ENCODE assay signal across 22 cellular contexts in the genomic region with DNA sequence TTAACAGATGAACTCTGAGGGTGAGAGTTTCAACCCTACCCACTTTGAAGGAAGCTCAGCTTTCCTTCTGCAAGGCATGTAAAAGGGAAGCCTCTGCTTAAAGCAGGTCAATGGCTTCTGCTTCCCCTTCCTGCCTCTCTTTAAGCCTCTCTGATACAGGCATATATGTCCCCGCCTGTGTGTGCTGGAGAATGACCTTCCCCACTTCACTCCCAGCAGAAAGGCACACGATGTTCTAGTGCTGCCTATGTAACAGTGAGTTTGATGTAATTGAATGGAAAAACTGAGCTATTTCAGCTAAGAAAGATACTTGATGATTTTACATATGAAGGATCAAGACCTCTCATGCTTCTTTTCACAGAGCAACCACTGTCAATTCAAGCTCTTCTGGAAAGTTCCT.
A peak's percentile ranks its signal among the peaks of the same experiment; 100 is the strongest.
DNase-seq lines count a peak whose midpoint lies in the region; ATAC-seq and TF ChIP-seq lines count a peak whose summit lies in the region.
"Had no signal": no experiment of that assay in that cellular context is flagged by ENCODE, and none has a peak within 500 bp of the region (broad histone marks: within the 10 kb centered on the region; RNA-seq: fewer than 3 reads in every experiment).

No MANE protein-coding gene starts in this region.

- H3K27ac ChIP-seq in neural progenitor cell = no peak overlapping the region
- H3K27ac ChIP-seq: psoas muscle had no signal

- H3K9me3 Mint-ChIP-seq in neural progenitor cell = no peaks in the 10 kb centered on the region
- no peaks in the 10 kb centered on the region for H3K9me3 Mint-ChIP-seq in activated naive CD8-positive, alpha-beta T cell treated with anti-CD3 and anti-CD28 coated beads, Interleukin-2, amount 50 U/mL, for 24 hours
- H3K9me3 Mint-ChIP-seq: activated CD4-positive, alpha-beta T cell treated with anti-CD3 and anti-CD28 coated beads, Interleukin-2, amount 10 ng/mL, durations not matched to agents 7 days and 5 days; activated naive CD4-positive, alpha-beta T cell treated with anti-CD3 and anti-CD28 coated beads for 36 hours had no signal

- no peaks in the 10 kb centered on the region for H3K27me3 Mint-ChIP-seq in neural progenitor cell (ENCODE audit: insufficient read depth, low read depth)
- no peaks in the 10 kb centered on the region for H3K27me3 Mint-ChIP-seq in activated naive CD8-positive, alpha-beta T cell treated with anti-CD3 and anti-CD28 coated beads, Interleukin-2, amount 50 U/mL, for 24 hours
- H3K27me3 Mint-ChIP-seq: activated CD4-positive, alpha-beta T cell treated with anti-CD3 and anti-CD28 coated beads, Interleukin-2, amount 10 ng/mL, durations not matched to agents 7 days and 5 days; activated CD8-positive, alpha-beta memory T cell treated with anti-CD3 and anti-CD28 coated beads, Interleukin-2, amount 10 ng/mL, durations not matched to agents 7 days and 5 days had no signal

- H3K4me3 ChIP-seq in choroid plexus epithelial cell (ENCODE audit: low read depth, low read length) (no peak overlapping the region), neural progenitor cell (no peak overlapping the region)
- H3K4me3 ChIP-seq: psoas muscle had no signal

- no peaks in the 10 kb centered on the region for H3K36me3 Mint-ChIP-seq in neural progenitor cell
- H3K36me3 Mint-ChIP-seq in activated naive CD8-positive, alpha-beta T cell treated with anti-CD3 and anti-CD28 coated beads, Interleukin-2, amount 50 U/mL, for 24 hours (ENCODE audit: low read depth) = no peaks in the 10 kb centered on the region
- H3K36me3 Mint-ChIP-seq: activated CD8-positive, alpha-beta memory T cell treated with anti-CD3 and anti-CD28 coated beads, Interleukin-2, amount 10 ng/mL, durations not matched to agents 7 days and 5 days had no signal

- TF ChIP-seq CTCF in choroid plexus epithelial cell (conservative IDR thresholded peaks at IDR 0.05; ENCODE audit: low read depth, low read length) (no peak), neural progenitor cell (IDR thresholded peaks at IDR 0.05) (no peak)

- peak overlapping the region; percentile 15 for H2AFZ ChIP-seq in neural progenitor cell (replicated peaks)

- ATAC-seq in GM21825 (IDR thresholded peaks at IDR 0.05; ENCODE audit: unreplicated experiment) = no peak
- ATAC-seq in activated naive CD8-positive, alpha-beta T cell treated with anti-CD3 and anti-CD28 coated beads, Interleukin-2, amount 50 U/mL, for 24 hours = no peak
- ATAC-seq: activated CD8-positive, alpha-beta memory T cell treated with anti-CD3 and anti-CD28 coated beads, Interleukin-2, amount 10 ng/mL, durations not matched to agents 7 days and 5 days; Panc1; psoas muscle had no signal

- no peaks in the 10 kb centered on the region for H3K4me1 ChIP-seq in neural progenitor cell
- H3K4me1 ChIP-seq: psoas muscle had no signal

- H3K36me3 ChIP-seq in neural progenitor cell = no peaks in the 10 kb centered on the region

- H3K9ac ChIP-seq in neural progenitor cell = no peak overlapping the region

- H3K9me3 ChIP-seq in neural progenitor cell (ENCODE audit: low read depth) = no peaks in the 10 kb centered on the region
- H3K9me3 ChIP-seq: Caco-2, psoas muscle had no signal

- peak; percentile 40 for DNase-seq in DMS53 (lab: John Stamatoyannopoulos, UW)
- DNase-seq in OCI-M1 (lab: John Stamatoyannopoulos, UW) = peak; percentile 42
- DNase-seq in choroid plexus epithelial cell (ENCODE audit: low read depth) = peak; percentile 9
- DNase-seq in neural progenitor cell (ENCODE audit: low spot score) = no peak
- DNase-seq in activated naive CD8-positive, alpha-beta T cell treated with anti-CD3 and anti-CD28 coated beads, Interleukin-2, amount 50 U/mL, for 24 hours = no peak
- DNase-seq in RKO (ENCODE audit: low spot score) = no peak
- DNase-seq: activated CD4-positive, alpha-beta T cell treated with anti-CD3 and anti-CD28 coated beads, Interleukin-2, amount 10 ng/mL, durations not matched to agents 7 days and 5 days; activated CD8-positive, alpha-beta memory T cell treated with anti-CD3 and anti-CD28 coated beads, Interleukin-2, amount 10 ng/mL, durations not matched to agents 7 days and 5 days; activated naive CD4-positive, alpha-beta T cell treated with anti-CD3 and anti-CD28 coated beads for 36 hours; Caco-2; HFFc6; KBM-7; mesendoderm; NCI-H1694; NCI-H510A; NK-92 treated with Interleukin-12 subunit alpha and Interleukin-12 subunit beta, amount 100 ng/mL, for 24 hours; psoas muscle; SIG-M5; small intestine; stimulated activated CD4-positive, alpha-beta T cell treated with anti-CD3 and anti-CD28 coated beads, Interleukin-2, amount 100 ng/mL, for 24 hours had no signal

- no peak overlapping the region for H3K4me3 Mint-ChIP-seq in neural progenitor cell
- H3K4me3 Mint-ChIP-seq in activated naive CD8-positive, alpha-beta T cell treated with anti-CD3 and anti-CD28 coated beads, Interleukin-2, amount 50 U/mL, for 24 hours = no peak overlapping the region
- H3K4me3 Mint-ChIP-seq: activated CD4-positive, alpha-beta T cell treated with anti-CD3 and anti-CD28 coated beads, Interleukin-2, amount 10 ng/mL, durations not matched to agents 7 days and 5 days; activated CD8-positive, alpha-beta memory T cell treated with anti-CD3 and anti-CD28 coated beads, Interleukin-2, amount 10 ng/mL, durations not matched to agents 7 days and 5 days; activated naive CD4-positive, alpha-beta T cell treated with anti-CD3 and anti-CD28 coated beads for 36 hours; HFFc6 had no signal

- no peaks in the 10 kb centered on the region for H3K27me3 ChIP-seq in neural progenitor cell

- H3K4me2 ChIP-seq in neural progenitor cell = no peak overlapping the region

- no peaks in the 10 kb centered on the region for H3F3A ChIP-seq in neural progenitor cell (ENCODE audit: low read depth)

- no peak overlapping the region for H3K27ac Mint-ChIP-seq in neural progenitor cell
- no peak overlapping the region for H3K27ac Mint-ChIP-seq in activated naive CD8-positive, alpha-beta T cell treated with anti-CD3 and anti-CD28 coated beads, Interleukin-2, amount 50 U/mL, for 24 hours
- H3K27ac Mint-ChIP-seq: activated CD4-positive, alpha-beta T cell treated with anti-CD3 and anti-CD28 coated beads, Interleukin-2, amount 10 ng/mL, durations not matched to agents 7 days and 5 days; activated CD8-positive, alpha-beta memory T cell treated with anti-CD3 and anti-CD28 coated beads, Interleukin-2, amount 10 ng/mL, durations not matched to agents 7 days and 5 days; activated naive CD4-positive, alpha-beta T cell treated with anti-CD3 and anti-CD28 coated beads for 36 hours; HFFc6 had no signal

- H4K20me1 ChIP-seq in neural progenitor cell (ENCODE audit: low read depth) = no peaks in the 10 kb centered on the region

- H3K4me1 Mint-ChIP-seq in neural progenitor cell = peaks cover 3% of the 10 kb centered on the region
- no peaks in the 10 kb centered on the region for H3K4me1 Mint-ChIP-seq in activated naive CD8-positive, alpha-beta T cell treated with anti-CD3 and anti-CD28 coated beads, Interleukin-2, amount 50 U/mL, for 24 hours
- H3K4me1 Mint-ChIP-seq: activated CD4-positive, alpha-beta T cell treated with anti-CD3 and anti-CD28 coated beads, Interleukin-2, amount 10 ng/mL, durations not matched to agents 7 days and 5 days; activated CD8-positive, alpha-beta memory T cell treated with anti-CD3 and anti-CD28 coated beads, Interleukin-2, amount 10 ng/mL, durations not matched to agents 7 days and 5 days had no signal

- no peaks in the 10 kb centered on the region for H3K79me2 ChIP-seq in neural progenitor cell (ENCODE audit: low read depth)

Comparison
In these comparisons a context has a peak if more than half of its experiments do, and no peak if none do; other contexts are left out.
1. DNase-seq: peak in DMS53 (single experiment), OCI-M1 (single experiment) and choroid plexus epithelial cell (single experiment); none in neural progenitor cell (single experiment), activated naive CD8-positive, alpha-beta T cell treated with anti-CD3 and anti-CD28 coated beads, Interleukin-2, amount 50 U/mL, for 24 hours (single experiment) and RKO (single experiment).